In the genomic region with DNA sequence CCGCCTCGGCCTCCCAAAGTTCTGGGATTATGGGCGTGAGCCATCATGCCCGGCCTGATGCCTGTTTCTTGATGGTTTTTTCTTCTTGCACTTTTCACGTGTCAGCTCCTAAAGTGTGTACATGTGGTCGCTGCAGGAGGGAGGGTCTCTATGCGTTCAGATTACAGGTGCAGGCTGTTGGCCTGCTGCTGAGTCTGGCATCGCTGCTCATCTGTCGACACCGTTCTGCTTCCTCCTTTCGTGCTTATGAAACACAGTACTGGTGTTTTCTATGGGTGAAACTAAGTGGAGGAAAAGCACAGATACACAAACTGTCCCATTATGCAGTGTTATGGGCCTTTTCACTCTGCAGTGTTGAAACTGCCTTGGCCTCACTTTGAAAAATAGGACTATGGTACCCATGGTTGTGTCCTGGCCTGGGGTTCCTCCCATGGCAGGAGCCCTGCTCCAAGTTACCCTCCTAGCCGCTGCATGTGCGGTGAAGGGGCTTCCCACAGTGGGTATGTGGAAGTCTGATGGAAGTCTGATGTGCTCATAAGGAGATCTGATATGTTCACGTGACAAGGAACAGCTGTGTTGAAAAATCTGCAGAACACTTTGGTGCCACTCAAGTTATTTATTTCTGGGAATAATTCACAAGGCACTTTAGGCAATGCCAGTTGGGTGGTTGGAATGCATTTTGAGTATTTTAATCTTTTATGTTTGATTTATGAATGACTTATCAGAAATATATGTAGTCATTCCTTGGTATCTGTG, we compare ENCODE assay signal across 11 cellular contexts. TPM values are rescaled to one million over a fixed set of nuclear protein-coding genes. Genes with fewer than 3 reads are reported as not detected.
DNase-seq lines count a peak whose midpoint lies in the region; ATAC-seq lines count a peak whose summit lies in the region.
"Had no signal": no experiment of that assay in that cellular context is flagged by ENCODE, and none has a peak within 500 bp of the region (broad histone marks: within the 10 kb centered on the region; RNA-seq: fewer than 3 reads in every experiment).

No MANE protein-coding gene starts in this region.

- no peaks in the 10 kb centered on the region for H3K9me3 ChIP-seq in skeletal muscle tissue (ENCODE audit: control insufficient read depth in 3 of 3, low read length in 3 of 3)
- H3K9me3 ChIP-seq: SJSA1, tibial artery had no signal

- peaks cover 13 to 26% (median 18%) of the 10 kb centered on the region in 3 donors for H3K36me3 ChIP-seq in skeletal muscle tissue (ENCODE audit: control insufficient read depth in 3 of 3, insufficient read depth in 3 of 3, low read length in 3 of 3)

- no peaks in the 10 kb centered on the region for H3K9me3 Mint-ChIP-seq in activated T-helper 2 cell treated with anti-CD3 and anti-CD28 coated beads, Interferon-gamma antibody, Interleukin-2, Interleukin-4, amounts not matched to agents 10 μg/mL and 5 μg/mL and 100 μg/mL, durations not matched to agents 14 hours and 24 hours and 36 hours

- H3K36me3 Mint-ChIP-seq in activated T-helper 2 cell treated with anti-CD3 and anti-CD28 coated beads, Interferon-gamma antibody, Interleukin-2, Interleukin-4, amounts not matched to agents 10 μg/mL and 5 μg/mL and 100 μg/mL, durations not matched to agents 14 hours and 24 hours and 36 hours (ENCODE audit: low read depth) = peaks cover 61% of the 10 kb centered on the region

- peak overlapping the region; percentile 61 for H3K27ac ChIP-seq in skeletal muscle tissue (ENCODE audit: low read depth, low read length)
- H3K27ac ChIP-seq: foreskin keratinocyte, SJSA1, tibial artery had no signal

- peaks cover 47 to 68% (median 53%) of the 10 kb centered on the region in 3 donors for H3K4me1 ChIP-seq in skeletal muscle tissue (ENCODE audit: control insufficient read depth in 3 of 3, insufficient read depth in 3 of 3, low read length in 3 of 3)

- peak overlapping the region; percentile 26 for H3K27ac Mint-ChIP-seq in activated T-helper 2 cell treated with anti-CD3 and anti-CD28 coated beads, Interferon-gamma antibody, Interleukin-2, Interleukin-4, amounts not matched to agents 10 μg/mL and 5 μg/mL and 100 μg/mL, durations not matched to agents 14 hours and 24 hours and 36 hours

- H3K4me1 Mint-ChIP-seq in activated T-helper 2 cell treated with anti-CD3 and anti-CD28 coated beads, Interferon-gamma antibody, Interleukin-2, Interleukin-4, amounts not matched to agents 10 μg/mL and 5 μg/mL and 100 μg/mL, durations not matched to agents 14 hours and 24 hours and 36 hours (ENCODE audit: low read depth) = peaks cover 57% of the 10 kb centered on the region

- H3K27me3 ChIP-seq in skeletal muscle tissue (ENCODE audit: control insufficient read depth in 3 of 3, insufficient read depth in 3 of 3, low read length in 3 of 3) = no peaks in the 10 kb centered on the region
- H3K27me3 ChIP-seq: foreskin keratinocyte, SJSA1, tibial artery had no signal

- intact Hi-C loops in activated T-helper 2 cell treated with anti-CD3 and anti-CD28 coated beads, Interferon-gamma antibody, Interleukin-2, Interleukin-4, amounts not matched to agents 10 μg/mL and 5 μg/mL and 100 μg/mL, durations not matched to agents 14 hours and 24 hours and 36 hours (cut with micrococcal nuclease) = loop anchor here (10.0 kb wide), 1 partner anchor 165 kb away; no protein-coding TSS in a partner anchor

- ATAC-seq in GM19324 (IDR thresholded peaks at IDR 0.05; ENCODE audit: low FRiP score, unreplicated experiment) (peak; percentile 55), HG03159 (IDR thresholded peaks at IDR 0.05; ENCODE audit: unreplicated experiment) (peak; percentile 36)
- ATAC-seq: foreskin keratinocyte had no signal

- DNase-seq in activated T-helper 2 cell treated with anti-CD3 and anti-CD28 coated beads, Interferon-gamma antibody, Interleukin-2, Interleukin-4, amounts not matched to agents 10 μg/mL and 5 μg/mL and 100 μg/mL, durations not matched to agents 14 hours and 24 hours and 36 hours (ENCODE audit: low spot score) = no peak
- DNase-seq in NCI-H1048 (lab: John Stamatoyannopoulos, UW) (no peak), NCI-H510A (lab: John Stamatoyannopoulos, UW) (no peak), 8988T (no peak), NCI-H2107 (lab: John Stamatoyannopoulos, UW) (no peak)
- DNase-seq: foreskin keratinocyte, tibial artery had no signal

- H3K27me3 Mint-ChIP-seq in activated T-helper 2 cell treated with anti-CD3 and anti-CD28 coated beads, Interferon-gamma antibody, Interleukin-2, Interleukin-4, amounts not matched to agents 10 μg/mL and 5 μg/mL and 100 μg/mL, durations not matched to agents 14 hours and 24 hours and 36 hours (ENCODE audit: low read depth) = no peaks in the 10 kb centered on the region

- H3K9ac ChIP-seq in skeletal muscle tissue (ENCODE audit: low read depth in 1 of 3, low read length in 3 of 3) = no peak overlapping the region

- H3K4me3 Mint-ChIP-seq in activated T-helper 2 cell treated with anti-CD3 and anti-CD28 coated beads, Interferon-gamma antibody, Interleukin-2, Interleukin-4, amounts not matched to agents 10 μg/mL and 5 μg/mL and 100 μg/mL, durations not matched to agents 14 hours and 24 hours and 36 hours (ENCODE audit: low read depth) = no peak overlapping the region

- no peak overlapping the region for H3K4me3 ChIP-seq in skeletal muscle tissue (ENCODE audit: low read length in 3 of 3)
- H3K4me3 ChIP-seq: SJSA1, tibial artery had no signal

RNA-seq across cellular contexts. Expression of gene OGDH, which starts 23.6 kb away (rescaled TPM):
- 105 and 109 TPM in 2 replicates for total RNA-seq in activated T-helper 2 cell treated with anti-CD3 and anti-CD28 coated beads, Interferon-gamma antibody, Interleukin-2, Interleukin-4, amounts not matched to agents 10 μg/mL and 5 μg/mL and 100 μg/mL, durations not matched to agents 14 hours and 24 hours and 36 hours
- 70.5 TPM for total RNA-seq in skeletal muscle tissue

RNA-seq across cellular contexts. Expression of gene TMED4, which starts 48.0 kb away (rescaled TPM):
- 70.3 and 75.1 TPM in 2 replicates for total RNA-seq in activated T-helper 2 cell treated with anti-CD3 and anti-CD28 coated beads, Interferon-gamma antibody, Interleukin-2, Interleukin-4, amounts not matched to agents 10 μg/mL and 5 μg/mL and 100 μg/mL, durations not matched to agents 14 hours and 24 hours and 36 hours
- 107 TPM for total RNA-seq in skeletal muscle tissue

RNA-seq across cellular contexts. Expression of gene DDX56, which starts 56.3 kb away (rescaled TPM):
- total RNA-seq in activated T-helper 2 cell treated with anti-CD3 and anti-CD28 coated beads, Interferon-gamma antibody, Interleukin-2, Interleukin-4, amounts not matched to agents 10 μg/mL and 5 μg/mL and 100 μg/mL, durations not matched to agents 14 hours and 24 hours and 36 hours = 131 and 135 TPM in 2 replicates
- 49.1 TPM for total RNA-seq in skeletal muscle tissue
